ENCODE assay signal across 17 cellular contexts in the genomic region with DNA sequence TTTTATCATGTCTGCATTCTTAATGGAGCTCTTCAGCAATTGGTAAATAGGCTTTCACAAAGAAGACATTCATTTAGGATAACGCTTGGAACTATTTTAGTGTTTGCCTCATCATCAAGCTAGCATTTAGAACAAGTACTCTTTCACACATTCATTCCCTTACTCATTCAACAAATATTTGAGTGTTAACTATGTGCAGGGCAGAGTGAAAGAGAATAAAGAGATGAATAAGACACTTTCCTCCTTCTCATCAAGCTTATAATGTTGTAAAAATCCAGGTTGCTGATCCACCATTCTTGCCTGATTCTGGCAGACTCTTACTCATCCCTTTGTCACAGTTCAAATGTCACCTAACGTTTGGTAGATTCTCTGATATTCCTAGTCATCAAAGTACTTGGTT.
DNase-seq lines count a peak whose midpoint lies in the region; ATAC-seq lines count a peak whose summit lies in the region.
"Had no signal": no experiment of that assay in that cellular context is flagged by ENCODE, and none has a peak within 500 bp of the region (broad histone marks: within the 10 kb centered on the region; RNA-seq: fewer than 3 reads in every experiment).

No MANE protein-coding gene starts in this region.

- ATAC-seq in GM18502 (IDR thresholded peaks at IDR 0.05; ENCODE audit: poor library complexity, unreplicated experiment) (no peak), esophagus mucosa (no peak)
- ATAC-seq: activated naive CD8-positive, alpha-beta T cell treated with anti-CD3 and anti-CD28 coated beads, Interleukin-2, amount 50 U/mL, for 24 hours had no signal

- DNase-seq in GM04504 (ENCODE audit: low read depth) (peak; percentile 15), RPMI7951 (ENCODE audit: low read depth) (peak; percentile 52), foreskin melanocyte (peak; percentile 96), skeletal muscle cell (ENCODE audit: low read depth) (peak; percentile 27), NCI-H2227 treated with DMSO at 0.1 percent for 48 hours (lab: John Stamatoyannopoulos, UW) (no peak)
- DNase-seq: activated CD8-positive, alpha-beta memory T cell treated with anti-CD3 and anti-CD28 coated beads for 24 hours; activated naive CD8-positive, alpha-beta T cell treated with anti-CD3 and anti-CD28 coated beads, Interleukin-2, amount 50 U/mL, for 24 hours; cerebellar nuclear complex; effector memory CD4-positive, alpha-beta T cell; pancreas; SHP77; spleen had no signal

- H3K4me3 ChIP-seq in skeletal muscle cell (ENCODE audit: low read depth, low read length) = no peak overlapping the region
- H3K4me3 ChIP-seq: BLaER1, HAP-1, pancreas, spleen, thoracic aorta had no signal
